ENCODE assay signal across 28 cellular contexts in genomic region chr3:127034195-127034989, GRCh38. TPM values are rescaled to one million over a fixed set of nuclear protein-coding genes. Genes with fewer than 3 reads are reported as not detected.
DNase-seq lines count a peak whose midpoint lies in the region; ATAC-seq lines count a peak whose summit lies in the region.
"Had no signal": no experiment of that assay in that cellular context is flagged by ENCODE, and none has a peak within 500 bp of the region (broad histone marks: within the 10 kb centered on the region; RNA-seq: fewer than 3 reads in every experiment).

No MANE protein-coding gene starts in this region.

- H2AFZ ChIP-seq in ACC112 (ENCODE audit: low read length, unreplicated experiment) (no peak overlapping the region), neuronal stem cell (ENCODE audit: low read length) (no peak overlapping the region)
- H2AFZ ChIP-seq: PC-9 had no signal

- intact Hi-C loops in right cardiac atrium (cut with DNase I), result no loop called here

- no peak overlapping the region for H3K4me2 ChIP-seq in neuronal stem cell (ENCODE audit: insufficient read depth, low read length, poor library complexity, severe bottlenecking)
- H3K4me2 ChIP-seq: A549, PC-9 had no signal

- H3K4me1 ChIP-seq in ACC112 (ENCODE audit: control insufficient read depth, insufficient read depth, low read length, unreplicated experiment), result peaks cover 12% of the 10 kb centered on the region
- no peaks in the 10 kb centered on the region for H3K4me1 ChIP-seq in right cardiac atrium (ENCODE audit: control insufficient read depth, insufficient read depth, low read length)
- no peaks in the 10 kb centered on the region for H3K4me1 ChIP-seq in neuronal stem cell (ENCODE audit: control insufficient read depth in 2 of 2, insufficient read depth in 1 of 2, low read depth in 1 of 2, low read length in 2 of 2)

- H2AK5ac ChIP-seq in neuronal stem cell (ENCODE audit: low read depth, low read length), result no peak overlapping the region

- H3K4ac ChIP-seq in neuronal stem cell (ENCODE audit: low read length), result no peak overlapping the region

- WGBS in right cardiac atrium, result 91% methylated on average over 30 of the region's 30 CpGs
- WGBS in neuronal stem cell (ENCODE audit: extremely low coverage in 2 of 2, insufficient read length in 2 of 2, insufficient replicate concordance in 1 of 2), 2 donors, result no CpG with 5 or more reads among the region's 30 CpGs

- H3K36me3 ChIP-seq in ACC112 (ENCODE audit: insufficient read depth, low read length) (no peaks in the 10 kb centered on the region), SK-N-MC (ENCODE audit: insufficient read depth, low read length) (peaks cover 17% of the 10 kb centered on the region; the same call in 1 of the 2 replicates), neuronal stem cell (replicated peaks in 1 of 2; ENCODE audit: control insufficient read depth in 2 of 2, insufficient read depth in 2 of 2, low read length in 2 of 2) (peaks cover 51 to 63% of the 10 kb centered on the region in 2 donors)

- in situ Hi-C loops in ACHN (cut with HindIII; ENCODE audit: low pct_ligation_motif_present, low pct_unique_long_range_greater_than_20kb, low sequenced_read_pairs), result no loop called here

- H3K79me2 ChIP-seq in ACC112 (ENCODE audit: control insufficient read depth, insufficient read depth, low read length, unreplicated experiment), result no peaks in the 10 kb centered on the region

- peak overlapping the region; percentile 48 for H3K18ac ChIP-seq in neuronal stem cell (ENCODE audit: low read length)

- H3K79me1 ChIP-seq in neuronal stem cell (ENCODE audit: low read depth, low read length), result peaks cover 4% of the 10 kb centered on the region

- no peak overlapping the region for H4K91ac ChIP-seq in neuronal stem cell (ENCODE audit: low read depth, low read length, poor library complexity)

- no peaks in the 10 kb centered on the region for H3K9me3 ChIP-seq in SK-N-MC (ENCODE audit: low read depth, low read length)
- H3K9me3 ChIP-seq in right cardiac atrium (ENCODE audit: control insufficient read depth, low read length), result no peaks in the 10 kb centered on the region
- no peaks in the 10 kb centered on the region for H3K9me3 ChIP-seq in neuronal stem cell (replicated peaks in 1 of 2; ENCODE audit: control insufficient read depth in 2 of 2, insufficient read depth in 1 of 2, low read depth in 1 of 2, low read length in 2 of 2)
- H3K9me3 ChIP-seq: A549, heart right ventricle, thyroid gland had no signal

- peak overlapping the region; percentile 14 for H3K9ac ChIP-seq in SK-N-MC (ENCODE audit: insufficient read length)
- peak overlapping the region; percentile 44 for H3K9ac ChIP-seq in neuronal stem cell (ENCODE audit: low read depth, low read length, poor library complexity)

- H3K23ac ChIP-seq in neuronal stem cell (ENCODE audit: low read depth, low read length, poor library complexity), result peak overlapping the region; percentile 91

- H3K27me3 ChIP-seq in ACC112 (ENCODE audit: insufficient read depth, low read length) (no peaks in the 10 kb centered on the region), right cardiac atrium (ENCODE audit: control insufficient read depth, insufficient read depth) (no peaks in the 10 kb centered on the region), neuronal stem cell (ENCODE audit: control insufficient read depth in 3 of 3, insufficient read depth in 3 of 3, low read depth in 1 of 3, low read length in 3 of 3) (no peaks in the 10 kb centered on the region)
- H3K27me3 ChIP-seq: thyroid gland had no signal

- H2BK5ac ChIP-seq in neuronal stem cell (ENCODE audit: low read length), result peak overlapping the region; percentile 66

- H2BK15ac ChIP-seq in neuronal stem cell (ENCODE audit: low read length), result no peak overlapping the region

- no peak overlapping the region for H3K4me3 ChIP-seq in ACC112 (ENCODE audit: low read depth, low read length)
- H3K4me3 ChIP-seq in SK-N-MC, result no peak overlapping the region
- H3K4me3 ChIP-seq in right cardiac atrium (ENCODE audit: low read length), result no peak overlapping the region
- no peak overlapping the region for H3K4me3 ChIP-seq in neuronal stem cell (ENCODE audit: low read length in 2 of 2)
- H3K4me3 ChIP-seq: A549, coronary artery, heart right ventricle, PC-9, thyroid gland had no signal

- H4K8ac ChIP-seq in neuronal stem cell (ENCODE audit: low read depth, low read length), result no peak overlapping the region

- no peak overlapping the region for H3K14ac ChIP-seq in neuronal stem cell (ENCODE audit: low read length)

- ATAC-seq in right cardiac atrium, result no peak
- no peak for ATAC-seq in activated CD4-positive, CD25-positive, alpha-beta regulatory T cell treated with anti-CD3 and anti-CD28 coated beads, Interleukin-2, amount 50 U/mL, for 24 hours
- ATAC-seq: A549; effector memory CD8-positive, alpha-beta T cell; heart right ventricle; sciatic nerve; stimulated activated naive CD8-positive, alpha-beta T cell treated with anti-CD3 and anti-CD28 coated beads, Interleukin-15, Interleukin-2, amounts not matched to agents 100 U/mL and 50 U/mL, for 24 hours had no signal

- H3K27ac ChIP-seq in ACC112 (ENCODE audit: low read depth, low read length) (peak overlapping the region; percentile 56; the same call in 1 of the 2 replicates), SK-N-MC (peak overlapping the region; percentile 90), right cardiac atrium (ENCODE audit: low read length) (no peak overlapping the region), neuronal stem cell (replicated peaks; ENCODE audit: low read length) (no peak overlapping the region)
- H3K27ac ChIP-seq: A549, PC-9 had no signal

- DNase-seq in SK-N-MC (ENCODE audit: low read depth, low spot score) (no peak), right cardiac atrium (peak; percentile 14 to 55 (median 54)), neuronal stem cell (ENCODE audit: low spot score) (no peak), ACHN (no peak)
- DNase-seq in stimulated activated naive CD4-positive, alpha-beta T cell treated with Interleukin-2 at 50 U/mL for 16 hours (lab: John Stamatoyannopoulos, UW), result no peak
- DNase-seq in activated CD4-positive, alpha-beta T cell treated with anti-CD3 and anti-CD28 coated beads, Interleukin-2, amount 50 U/mL, for 48 hours, result no peak
- DNase-seq: activated CD4-positive, alpha-beta memory T cell treated with anti-CD3 and anti-CD28 coated beads for 36 hours; activated CD8-positive, alpha-beta memory T cell treated with anti-CD3 and anti-CD28 coated beads, Interleukin-2, amount 50 U/mL, for 4 hours; activated naive CD4-positive, alpha-beta T cell treated with anti-CD3 and anti-CD28 coated beads for 36 hours; amniotic stem cell; effector memory CD8-positive, alpha-beta T cell; foreskin fibroblast; naive B cell; NCI-H1092; NCI-H187; NCI-H524; NK-92 treated with Interleukin-12 subunit alpha and Interleukin-12 subunit beta, amount 100 ng/mL, for 24 hours; PC-9; SIG-M5; stimulated activated naive CD8-positive, alpha-beta T cell treated with anti-CD3 and anti-CD28 coated beads, Interleukin-15, Interleukin-2, amounts not matched to agents 100 U/mL and 50 U/mL, for 24 hours; T1000; thyroid gland had no signal

- no peak overlapping the region for H2BK120ac ChIP-seq in neuronal stem cell (ENCODE audit: low read depth, low read length)

- H2BK12ac ChIP-seq in neuronal stem cell (ENCODE audit: low read length), result no peak overlapping the region

RNA-seq across cellular contexts. Expression of gene PLXNA1, which starts 51.5 kb away (rescaled TPM):
- total RNA-seq in right cardiac atrium, result 10 to 100 TPM; 12.8 to 17.8 (median 15.2) TPM
- polyA plus RNA-seq in right cardiac atrium, result 9.9 TPM
- polyA plus RNA-seq in neuronal stem cell (2013, experiment 1 of 2), result 31.7 TPM
- polyA plus RNA-seq in neuronal stem cell (2013, experiment 2 of 2), result 32.1 TPM

Comparison
In these comparisons a context has a peak if more than half of its experiments do, and no peak if none do; other contexts are left out.
1. H3K27ac ChIP-seq: peak in ACC112 (single experiment) and SK-N-MC (single experiment); none in right cardiac atrium (single experiment) and neuronal stem cell (single experiment).
2. DNase-seq: peak in right cardiac atrium (3 of 3); none in SK-N-MC (single experiment), neuronal stem cell (single experiment), ACHN (single experiment), stimulated activated naive CD4-positive, alpha-beta T cell treated with Interleukin-2 at 50 U/mL for 16 hours (single experiment) and activated CD4-positive, alpha-beta T cell treated with anti-CD3 and anti-CD28 coated beads, Interleukin-2, amount 50 U/mL, for 48 hours (0 of 2).